20 cellular contexts compared by ENCODE assay signal in genomic region chr1:2378441-2378851, GRCh38. TPM values are rescaled to one million over a fixed set of nuclear protein-coding genes. Genes with fewer than 3 reads are reported as not detected.
DNase-seq lines count a peak whose midpoint lies in the region; ATAC-seq and TF ChIP-seq lines count a peak whose summit lies in the region.
"Had no signal": no experiment of that assay in that cellular context is flagged by ENCODE, and none has a peak within 500 bp of the region (broad histone marks: within the 10 kb centered on the region; RNA-seq: fewer than 3 reads in every experiment).

No MANE protein-coding gene starts in this region.

- no peaks in the 10 kb centered on the region for H3K9me3 Mint-ChIP-seq in chondrocyte (ENCODE audit: low read depth)
- H3K9me3 Mint-ChIP-seq: activated naive CD4-positive, alpha-beta T cell treated with anti-CD3 and anti-CD28 coated beads, Interleukin-2, amount 50 U/mL, for 72 hours had no signal

- ATAC-seq in sciatic nerve, result no peak
- ATAC-seq in GM21619 (IDR thresholded peaks at IDR 0.05; ENCODE audit: unreplicated experiment), result no peak
- ATAC-seq: activated naive CD4-positive, alpha-beta T cell treated with anti-CD3 and anti-CD28 coated beads, Interleukin-2, amount 50 U/mL, for 72 hours; left lung had no signal

- H3K4me3 Mint-ChIP-seq in chondrocyte (ENCODE audit: unreplicated experiment), result no peak overlapping the region
- H3K4me3 Mint-ChIP-seq: B cell had no signal

- H3K36me3 Mint-ChIP-seq in chondrocyte (ENCODE audit: low read depth), result no peaks in the 10 kb centered on the region
- H3K36me3 Mint-ChIP-seq: activated naive CD4-positive, alpha-beta T cell treated with anti-CD3 and anti-CD28 coated beads, Interleukin-2, amount 50 U/mL, for 72 hours had no signal

- no peaks in the 10 kb centered on the region for H3K4me1 Mint-ChIP-seq in chondrocyte (ENCODE audit: low read depth)

- no peak overlapping the region for H3K27ac Mint-ChIP-seq in chondrocyte (ENCODE audit: unreplicated experiment)

- DNase-seq in NCI-H1417 (lab: John Stamatoyannopoulos, UW) (peak; percentile 24 to 60 (median 39)), NCI-H1417 treated with DMSO at 0.1 percent for 48 hours (lab: John Stamatoyannopoulos, UW) (no peak), NCI-H1092 treated with DMSO at 0.1 percent for 48 hours (lab: John Stamatoyannopoulos, UW) (peak; percentile 20), chondrocyte (ENCODE audit: low spot score) (peak; percentile 86), sciatic nerve (ENCODE audit: low spot score) (peak; percentile 53), foreskin fibroblast (no peak), amygdala (lab: John Stamatoyannopoulos, UW) (no peak)
- DNase-seq: 8988T; activated CD4-positive, alpha-beta T cell treated with anti-CD3 and anti-CD28 coated beads for 1 hour; effector memory CD4-positive, alpha-beta T cell; MM.1S; NCI-H1930; NCI-H446; nucleus accumbens; stimulated activated CD8-positive, alpha-beta memory T cell treated with anti-CD3 and anti-CD28 coated beads, Interleukin-4, amount 100 ng/mL, for 48 hours had no signal

- intact Hi-C loops in sciatic nerve (cut with DNase I), result no loop called here

- TF ChIP-seq CTCF in chondrocyte (IDR thresholded peaks at IDR 0.05), result no peak
- no peak for TF ChIP-seq CTCF in foreskin fibroblast (IDR thresholded peaks at IDR 0.05; ENCODE audit: low read depth, low read length)

- no peak overlapping the region for H3K4me3 ChIP-seq in foreskin fibroblast (ENCODE audit: low read depth in 1 of 2, low read length in 2 of 2)
- H3K4me3 ChIP-seq: esophagus muscularis mucosa, left lung had no signal

- H3K27me3 Mint-ChIP-seq in chondrocyte (ENCODE audit: low read depth), result no peaks in the 10 kb centered on the region
- H3K27me3 Mint-ChIP-seq: B cell had no signal

RNA-seq across cellular contexts. Expression of gene MORN1, which starts 12.9 kb away (rescaled TPM):
- total RNA-seq in chondrocyte, result 6.7 to 10.0 TPM (median 8.1 TPM) in 3 replicates
- 16.4 TPM for total RNA-seq in sciatic nerve

RNA-seq across cellular contexts. Expression of gene RER1, which starts 13.2 kb away (rescaled TPM):
- total RNA-seq in chondrocyte (158 to 177 TPM (median 175 TPM) in 3 replicates), sciatic nerve (87.3 TPM)

RNA-seq across cellular contexts. Expression of gene PEX10, which starts 33.9 kb away (rescaled TPM):
- total RNA-seq in chondrocyte (20.6 to 33.0 TPM (median 23.4 TPM) in 3 replicates), sciatic nerve (18.1 TPM)

Comparison
In these comparisons a context has a peak if more than half of its experiments do, and no peak if none do; other contexts are left out.
1. DNase-seq: peak in NCI-H1417 (3 of 3), NCI-H1092 treated with DMSO at 0.1 percent for 48 hours (single experiment), chondrocyte (single experiment) and sciatic nerve (single experiment); none in NCI-H1417 treated with DMSO at 0.1 percent for 48 hours (single experiment), foreskin fibroblast (0 of 2) and amygdala (0 of 56).